ENCODE assay signal across 5 cellular contexts in the genomic region with DNA sequence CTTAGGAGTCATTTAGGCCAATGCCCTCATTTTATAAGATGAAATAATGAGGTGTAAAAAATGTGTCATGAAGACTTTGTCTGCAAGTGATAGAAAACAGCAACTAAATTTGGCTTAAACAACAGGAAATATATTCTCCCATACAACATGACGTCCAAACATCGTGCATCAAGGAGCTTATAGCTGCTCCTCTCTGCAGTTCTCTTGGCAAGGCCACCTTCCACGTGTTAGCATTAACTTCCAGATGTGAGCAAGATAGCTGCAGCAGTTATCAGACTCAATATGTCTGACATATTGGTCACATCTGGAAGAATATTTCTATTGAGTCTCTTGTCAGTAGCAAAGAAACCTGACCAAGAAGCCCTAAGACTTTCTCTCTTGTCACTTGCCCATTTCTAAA.
"Had no signal": no experiment of that assay in that cellular context is flagged by ENCODE, and none has a peak within 500 bp of the region (broad histone marks: within the 10 kb centered on the region; RNA-seq: fewer than 3 reads in every experiment).

No MANE protein-coding gene starts in this region.

- H3K4me3 Mint-ChIP-seq: GM23338, H9, IgD-negative memory B cell had no signal

- H3K4me3 ChIP-seq: GM23338 had no signal

- H3K27ac Mint-ChIP-seq: GM23338, H9, IgD-negative memory B cell had no signal

- H3K4me1 Mint-ChIP-seq: GM23338, H9 had no signal

- H3K4me2 ChIP-seq: GM23338 had no signal

- H2AFZ ChIP-seq: GM23338 had no signal

- DNase-seq: H9, HCEC 1CT, KG1 had no signal

- H3K27me3 Mint-ChIP-seq: IgD-negative memory B cell had no signal
